ENCODE assay signal across 7 cellular contexts in the genomic region with DNA sequence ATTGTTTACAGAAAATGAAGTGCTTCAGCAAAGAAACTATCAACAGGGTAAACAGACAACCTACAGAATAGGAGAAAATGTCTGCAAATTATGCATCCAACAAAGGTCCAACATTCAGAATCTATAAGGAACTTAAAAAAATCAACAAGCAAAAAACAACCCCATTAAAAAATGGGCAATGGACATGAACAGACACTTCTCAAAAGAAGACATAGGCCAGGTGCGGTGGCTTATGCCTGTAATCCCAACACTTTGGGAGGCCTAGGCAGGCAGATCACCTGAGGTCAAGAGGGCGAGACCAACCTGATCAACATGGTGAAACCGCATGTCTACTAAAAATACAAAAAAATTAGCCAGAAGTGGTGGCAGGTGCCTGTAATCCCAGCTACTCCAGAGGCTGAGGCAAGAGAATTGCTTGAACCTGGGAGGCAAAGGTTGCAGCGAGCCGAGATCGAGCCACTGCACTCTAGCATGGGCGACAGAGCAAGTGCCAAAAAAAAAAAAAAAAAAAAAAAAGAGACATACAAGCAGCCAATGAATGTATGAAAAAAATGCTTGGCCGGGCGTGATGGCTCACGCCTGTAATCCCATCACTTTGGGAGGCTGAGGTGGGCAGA. TPM values are rescaled to one million over a fixed set of nuclear protein-coding genes. Genes with fewer than 3 reads are reported as not detected.
DNase-seq lines count a peak whose midpoint lies in the region; ATAC-seq and TF ChIP-seq lines count a peak whose summit lies in the region.
"Not testable (repeated sequence)": the region's sequence is repeated elsewhere in the genome, so short reads cannot be mapped to it uniquely, and the experiment has no call there.

No MANE protein-coding gene starts in this region.

- H3K4me3 Mint-ChIP-seq in activated B cell treated with CpG ODN at 0.5 μM for 24 hours; stimulated activated memory B cell treated with anti-CD40 and anti-IgM and Interleukin-4, amounts not matched to agents 10 μg/mL and 1 μg/mL and 100 μg/mL, for 72 hours: not testable (repeated sequence)
- H3K4me3 Mint-ChIP-seq in brain (peak overlapping the region in 2 of 5 experiments; percentile 89 to 94), neural crest cell (peak overlapping the region; percentile 12)

- H3K36me3 Mint-ChIP-seq in activated B cell treated with CpG ODN at 0.5 μM for 24 hours (ENCODE audit: low read depth) (peaks cover 29% of the 10 kb centered on the region), brain (peaks cover 11% of the 10 kb centered on the region), neural crest cell (ENCODE audit: low read depth) (peaks cover 18% of the 10 kb centered on the region)
- H3K36me3 Mint-ChIP-seq in stimulated activated memory B cell treated with anti-CD40 and anti-IgM and Interleukin-4, amounts not matched to agents 10 μg/mL and 1 μg/mL and 100 μg/mL, for 72 hours = peaks cover 17% of the 10 kb centered on the region

- H3K27me3 ChIP-seq in hepatocyte = not testable (repeated sequence)

- H3K4me1 ChIP-seq in hepatocyte (ENCODE audit: insufficient read depth) = peaks cover 10% of the 10 kb centered on the region

- H4K20me1 ChIP-seq in hepatocyte (ENCODE audit: insufficient read depth, poor library complexity, severe bottlenecking) = peaks cover 20% of the 10 kb centered on the region

- 94% methylated on average over 10 of the region's 10 CpGs for WGBS in hepatocyte (ENCODE audit: low lambda C conversion rate, missing lambda C conversion rate)

- not testable (repeated sequence) for H3K4me2 ChIP-seq in hepatocyte

- not testable (repeated sequence) for TF ChIP-seq CTCF in activated B cell treated with CpG ODN at 0.5 μM for 24 hours (IDR thresholded peaks at IDR 0.05); brain (conservative IDR thresholded peaks at IDR 0.05); hepatocyte (IDR thresholded peaks at IDR 0.05; ENCODE audit: poor library complexity); neural crest cell (conservative IDR thresholded peaks at IDR 0.05)

- not testable (repeated sequence) for H3K9me2 ChIP-seq in hepatocyte (replicated peaks; ENCODE audit: insufficient read depth)

- H3K4me1 Mint-ChIP-seq in activated B cell treated with CpG ODN at 0.5 μM for 24 hours (peaks cover 27% of the 10 kb centered on the region), brain (peaks cover 15% of the 10 kb centered on the region), neural crest cell (peaks cover 24% of the 10 kb centered on the region)
- peaks cover 24% of the 10 kb centered on the region for H3K4me1 Mint-ChIP-seq in stimulated activated memory B cell treated with anti-CD40 and anti-IgM and Interleukin-4, amounts not matched to agents 10 μg/mL and 1 μg/mL and 100 μg/mL, for 72 hours

- ATAC-seq in activated B cell treated with CpG ODN at 0.5 μM for 24 hours (ENCODE audit: low read depth); stimulated activated memory B cell treated with anti-CD40 and anti-IgM and Interleukin-4, amounts not matched to agents 10 μg/mL and 1 μg/mL and 100 μg/mL, for 72 hours: not testable (repeated sequence)

- H3K4me3 ChIP-seq in hepatocyte = not testable (repeated sequence)

- intact Hi-C loops in activated B cell treated with CpG ODN at 0.5 μM for 24 hours (cut with micrococcal nuclease) = loop anchor here (5.0 kb wide), 1 partner anchor 134 kb away; no protein-coding TSS in a partner anchor

- peaks cover 28% of the 10 kb centered on the region for H3K79me2 ChIP-seq in hepatocyte

- H3K9me3 ChIP-seq in hepatocyte (ENCODE audit: low read depth) = not testable (repeated sequence)

- H3K27ac ChIP-seq in hepatocyte = peak overlapping the region; percentile 99

- POLR2A ChIA-PET in activated B cell treated with CpG ODN at 0.5 μM for 24 hours (lab: Charles Lee) = interaction anchor here (0.5 to 5.4 kb wide), 5 partner anchors 9 to 662 kb away, joined by 3 to 135 read pairs (median 56); partner anchors contain the start of genes NCK1 and STAG1

- H3K27ac Mint-ChIP-seq in activated B cell treated with CpG ODN at 0.5 μM for 24 hours = peak overlapping the region; percentile 94
- H3K27ac Mint-ChIP-seq in brain = peak overlapping the region in 4 of 5 experiments; percentile 87 to 100 (median 99)
- not testable (repeated sequence) for H3K27ac Mint-ChIP-seq in neural crest cell (ENCODE audit: unreplicated experiment)
- H3K27ac Mint-ChIP-seq in stimulated activated memory B cell treated with anti-CD40 and anti-IgM and Interleukin-4, amounts not matched to agents 10 μg/mL and 1 μg/mL and 100 μg/mL, for 72 hours = peak overlapping the region; percentile 94

- H2AFZ ChIP-seq in hepatocyte = not testable (repeated sequence)

- DNase-seq in DMS53 (lab: John Stamatoyannopoulos, UW) (peak; percentile 44), NCI-H82 (lab: John Stamatoyannopoulos, UW) (peak; percentile 10)
- DNase-seq in activated B cell treated with CpG ODN at 0.5 μM for 24 hours; hepatocyte (ENCODE audit: low spot score); neural crest cell (ENCODE audit: low read depth, low spot score): not testable (repeated sequence)

- H3K27me3 Mint-ChIP-seq in activated B cell treated with CpG ODN at 0.5 μM for 24 hours; neural crest cell (ENCODE audit: low read depth); stimulated activated memory B cell treated with anti-CD40 and anti-IgM and Interleukin-4, amounts not matched to agents 10 μg/mL and 1 μg/mL and 100 μg/mL, for 72 hours: not testable (repeated sequence)
- peaks cover 18% of the 10 kb centered on the region for H3K27me3 Mint-ChIP-seq in brain

- not testable (repeated sequence) for H3K36me3 ChIP-seq in hepatocyte (replicated peaks; ENCODE audit: insufficient read depth, low read depth)

- CTCF ChIA-PET in activated B cell treated with CpG ODN at 0.5 μM for 24 hours (lab: Charles Lee) = interaction anchor here (0.6 to 1.3 kb wide), 2 partner anchors 52 to 554 kb away, joined by 3 to 9 read pairs; partner anchors contain the start of genes PCCB and STAG1

- not testable (repeated sequence) for H3K9me3 Mint-ChIP-seq in activated B cell treated with CpG ODN at 0.5 μM for 24 hours; neural crest cell; stimulated activated memory B cell treated with anti-CD40 and anti-IgM and Interleukin-4, amounts not matched to agents 10 μg/mL and 1 μg/mL and 100 μg/mL, for 72 hours
- peaks cover 2 to 11% (median 8%) of the 10 kb centered on the region in 5 experiments for H3K9me3 Mint-ChIP-seq in brain

RNA-seq across cellular contexts. Expression of gene MSL2, which starts 2.4 kb away (rescaled TPM):
- total RNA-seq in activated B cell treated with CpG ODN at 0.5 μM for 24 hours (58.0 and 59.4 TPM in 2 replicates), hepatocyte (14.2 and 20.2 TPM in 2 replicates), neural crest cell (47.4 and 50.5 TPM in 2 replicates)
- polyA plus RNA-seq in brain (ENCODE audit: insufficient read depth, low read depth, low replicate concordance) (17.2 TPM), hepatocyte (3.4 and 4.5 TPM in 2 replicates)

RNA-seq across cellular contexts. Expression of gene PCCB, which starts 51.6 kb away (rescaled TPM):
- total RNA-seq in activated B cell treated with CpG ODN at 0.5 μM for 24 hours (31.2 and 31.8 TPM in 2 replicates), hepatocyte (51.0 and 52.7 TPM in 2 replicates), neural crest cell (49.0 and 50.7 TPM in 2 replicates)
- polyA plus RNA-seq in brain (ENCODE audit: insufficient read depth, low read depth, low replicate concordance) (77.1 TPM), hepatocyte (32.0 and 34.1 TPM in 2 replicates)
